Comparison of ENCODE assay signal across 10 cellular contexts in genomic region chr3:157354722-157355121, GRCh38.
DNase-seq lines count a peak whose midpoint lies in the region; ATAC-seq and TF ChIP-seq lines count a peak whose summit lies in the region.
"Had no signal": no experiment of that assay in that cellular context is flagged by ENCODE, and none has a peak within 500 bp of the region (broad histone marks: within the 10 kb centered on the region; RNA-seq: fewer than 3 reads in every experiment).

No MANE protein-coding gene starts in this region.

- ATAC-seq in HG03432 (IDR thresholded peaks at IDR 0.05; ENCODE audit: unreplicated experiment), result peak; percentile 49
- ATAC-seq in HG03135 (IDR thresholded peaks at IDR 0.05; ENCODE audit: unreplicated experiment), result no peak
- ATAC-seq in HG02981 (IDR thresholded peaks at IDR 0.05; ENCODE audit: unreplicated experiment), result no peak

- H3K4me3 ChIP-seq in GM12864 (ENCODE audit: low read depth, low read length), result no peak overlapping the region
- no peak overlapping the region for H3K4me3 ChIP-seq in astrocyte of the spinal cord (ENCODE audit: low read depth, low read length)

- TF ChIP-seq CTCF in GM12864 (IDR thresholded peaks at IDR 0.05; ENCODE audit: low read depth, low read length, missing control alignments) (peak; percentile 59), astrocyte of the spinal cord (IDR thresholded peaks at IDR 0.05; ENCODE audit: low read depth, low read length) (peak; percentile 60)

- DNase-seq in GM12864 (ENCODE audit: low read depth) (no peak), astrocyte of the spinal cord (ENCODE audit: low read depth, low spot score) (peak; percentile 21), myocyte (ENCODE audit: low read depth) (peak; percentile 32), cortex of kidney (lab: John Stamatoyannopoulos, UW) (no peak), NCI-H2029 (lab: John Stamatoyannopoulos, UW) (no peak)
- DNase-seq: KG1, naive B cell had no signal

- in situ Hi-C loops in astrocyte of the spinal cord (cut with HindIII; ENCODE audit: low sequenced_read_pairs), result no loop called here

Comparison
In these comparisons a context has a peak if more than half of its experiments do, and no peak if none do; other contexts are left out.
1. DNase-seq: peak in astrocyte of the spinal cord (single experiment) and myocyte (single experiment); none in GM12864 (single experiment), cortex of kidney (single experiment) and NCI-H2029 (single experiment).